18 cellular contexts compared by ENCODE assay signal in genomic region chr3:168951368-168951767, GRCh38.
A peak's percentile ranks its signal among the peaks of the same experiment; 100 is the strongest.
DNase-seq lines count a peak whose midpoint lies in the region; ATAC-seq and TF ChIP-seq lines count a peak whose summit lies in the region.
"Had no signal": no experiment of that assay in that cellular context is flagged by ENCODE, and none has a peak within 500 bp of the region (broad histone marks: within the 10 kb centered on the region; RNA-seq: fewer than 3 reads in every experiment).

No MANE protein-coding gene starts in this region.

- DNase-seq in HCT116 (ENCODE audit: low read depth, low spot score) (peak; percentile 24), M059J (ENCODE audit: low read depth) (peak; percentile 79), astrocyte of the hippocampus (ENCODE audit: low read depth, low spot score) (peak; percentile 41), kidney epithelial cell (ENCODE audit: low read depth) (peak; percentile 39), osteoblast (ENCODE audit: insufficient read length, low spot score, missing footprints) (no peak), HuH-7.5 (ENCODE audit: low spot score) (no peak)
- no peak for DNase-seq in activated CD4-positive, alpha-beta T cell treated with anti-CD3 and anti-CD28 coated beads, Interleukin-2, amount 50 U/mL, for 48 hours
- DNase-seq: CD8-positive, alpha-beta memory T cell; GF-D8; KG1; NCI-H187; NCI-H446 treated with DMSO at 0.1 percent for 48 hours; NCI-H526 treated with DMSO at 0.1 percent for 48 hours; OCI-M1; SIG-M5; SK-N-SH had no signal

- no peak overlapping the region for H3K4me3 ChIP-seq in HCT116 (replicated peaks in 1 of 2; ENCODE audit: low read depth in 1 of 2, low read length in 2 of 2)
- no peak overlapping the region for H3K4me3 ChIP-seq in kidney epithelial cell (ENCODE audit: low read depth, low read length)
- no peak overlapping the region for H3K4me3 ChIP-seq in osteoblast (ENCODE audit: insufficient read depth, low read length)

- no peak overlapping the region for H3K4me2 ChIP-seq in HCT116 (ENCODE audit: low read length)
- no peak overlapping the region for H3K4me2 ChIP-seq in osteoblast (ENCODE audit: insufficient read depth, low read length)
- H3K4me2 ChIP-seq: SK-N-SH had no signal

- intact Hi-C loops in HCT116 (cut with micrococcal nuclease), result no loop called here

- no peaks in the 10 kb centered on the region for H3K27me3 ChIP-seq in HCT116 (ENCODE audit: insufficient read depth, low read length)
- H3K27me3 ChIP-seq in kidney epithelial cell (ENCODE audit: control insufficient read depth, insufficient read depth, low read length), result no peaks in the 10 kb centered on the region
- no peaks in the 10 kb centered on the region for H3K27me3 ChIP-seq in osteoblast (ENCODE audit: insufficient read depth, low read length)

- no peak overlapping the region for H3K9ac ChIP-seq in HCT116 (ENCODE audit: low read length)
- H3K9ac ChIP-seq: SK-N-SH had no signal

- H2AFZ ChIP-seq in HCT116 (ENCODE audit: low read depth, low read length, poor library complexity, severe bottlenecking), result no peak overlapping the region
- no peak overlapping the region for H2AFZ ChIP-seq in osteoblast (ENCODE audit: low read length)

- RAD21 ChIA-PET in HCT116 (lab: Charles Lee; ENCODE audit: low non-redundant PET in 1 of 2, low total read pairs in 2 of 2, uncharacterized antibody in 2 of 2, unreplicated experiment in 2 of 2), result no interaction called here

- H3K9me3 ChIP-seq in HCT116 (ENCODE audit: control insufficient read depth in 1 of 2, insufficient read depth in 1 of 2, low read depth in 1 of 2, low read length in 2 of 2), result no peaks in the 10 kb centered on the region
- no peaks in the 10 kb centered on the region for H3K9me3 ChIP-seq in osteoblast (ENCODE audit: low read depth, low read length)
- H3K9me3 ChIP-seq: SK-N-SH had no signal

- no peak for TF ChIP-seq RAD21 in HCT116 (IDR thresholded peaks at IDR 0.05; ENCODE audit: low read depth)

- H3K9me2 ChIP-seq in HCT116 (ENCODE audit: insufficient read depth), result no peaks in the 10 kb centered on the region
- H3K9me2 ChIP-seq: SK-N-SH had no signal

- TF ChIP-seq POLR2A in HCT116 (IDR thresholded peaks at IDR 0.05; ENCODE audit: borderline replicate concordance, extremely low read depth, insufficient read depth, insufficient read length), result no peak

- H3K36me3 ChIP-seq in HCT116 (ENCODE audit: control insufficient read depth in 1 of 2, insufficient read depth in 2 of 2, low read length in 2 of 2) (no peaks in the 10 kb centered on the region), kidney epithelial cell (ENCODE audit: control insufficient read depth, insufficient read depth, low read length) (no peaks in the 10 kb centered on the region), osteoblast (ENCODE audit: insufficient read depth, low read length) (no peaks in the 10 kb centered on the region)

- CTCF ChIA-PET in HCT116 (lab: Charles Lee), result no interaction called here

- TF ChIP-seq CTCF in HCT116 (IDR thresholded peaks at IDR 0.05 in 2 of 3, conservative IDR thresholded peaks at IDR 0.05 in 1 of 3; ENCODE audit: borderline replicate concordance in 1 of 3, insufficient read depth in 1 of 3, low read depth in 2 of 3, low read length in 2 of 3), result no peak
- TF ChIP-seq CTCF in kidney epithelial cell (IDR thresholded peaks at IDR 0.05; ENCODE audit: insufficient read depth, low read length, poor library complexity, severe bottlenecking), result no peak
- TF ChIP-seq CTCF in osteoblast (IDR thresholded peaks at IDR 0.05; ENCODE audit: extremely low read depth, low read depth, low read length), result no peak

- no peaks in the 10 kb centered on the region for H4K20me1 ChIP-seq in HCT116 (ENCODE audit: insufficient read depth)
- H4K20me1 ChIP-seq in osteoblast (ENCODE audit: insufficient read depth, low read length), result no peaks in the 10 kb centered on the region

- H3K79me2 ChIP-seq in HCT116 (ENCODE audit: insufficient read depth, low read length) (no peaks in the 10 kb centered on the region), osteoblast (ENCODE audit: insufficient read depth, low read length) (no peaks in the 10 kb centered on the region)

- BruUV-seq in HCT116 (replicated peaks; lab: Mats Ljungman, UMichigan), result no TSS peak

- H3K27ac ChIP-seq in HCT116 (ENCODE audit: low read depth, low read length), result no peak overlapping the region
- H3K27ac ChIP-seq in osteoblast (ENCODE audit: low read depth, low read length), result no peak overlapping the region
- H3K27ac ChIP-seq: C4-2B had no signal

- POLR2A ChIA-PET in HCT116 (lab: Charles Lee), result no interaction called here

- H3K4me1 ChIP-seq in HCT116 (ENCODE audit: control insufficient read depth in 1 of 2, insufficient read depth in 2 of 2, low read length in 2 of 2) (peaks cover 0 to 11% of the 10 kb centered on the region in 2 experiments; a peak in 1 of 4 replicates), osteoblast (ENCODE audit: insufficient read depth, low read length) (no peaks in the 10 kb centered on the region)

- ATAC-seq in HCT116 (peak; percentile 81), GM21423 (IDR thresholded peaks at IDR 0.05; ENCODE audit: unreplicated experiment) (no peak)

TF ChIP-seq in HCT116, 20 proteins besides CTCF, POLR2A, EP300 and RAD21:
- no peak for TF ChIP-seq MAX (IDR thresholded peaks at IDR 0.05)
- TF ChIP-seq FOSL1 (IDR thresholded peaks at IDR 0.05; ENCODE audit: low read depth), result peak; percentile 18; the same call in 1 of the 2 replicates
- TF ChIP-seq SRF (IDR thresholded peaks at IDR 0.05; ENCODE audit: low read depth), result no peak
- TF ChIP-seq SP1 (IDR thresholded peaks at IDR 0.05; ENCODE audit: low read depth), result no peak
- TF ChIP-seq ATF3 (IDR thresholded peaks at IDR 0.05), result no peak
- TF ChIP-seq JUND (IDR thresholded peaks at IDR 0.05), result peak; percentile 26
- no peak for TF ChIP-seq EZH2 (IDR thresholded peaks at IDR 0.05)
- no peak for TF ChIP-seq ELF1 (IDR thresholded peaks at IDR 0.05; ENCODE audit: borderline replicate concordance, low read depth)
- TF ChIP-seq CEBPB (IDR thresholded peaks at IDR 0.05; ENCODE audit: low read depth), result peak; percentile 29; the same call in 1 of the 2 replicates
TF ChIP-seq in HCT116: peak in this region for 3.

Comparison
In these comparisons a context has a peak if more than half of its experiments do, and no peak if none do; other contexts are left out.
1. DNase-seq: peak in HCT116 (single experiment), M059J (single experiment), astrocyte of the hippocampus (single experiment) and kidney epithelial cell (single experiment); none in activated CD4-positive, alpha-beta T cell treated with anti-CD3 and anti-CD28 coated beads, Interleukin-2, amount 50 U/mL, for 48 hours (0 of 2), osteoblast (single experiment) and HuH-7.5 (single experiment).